ENCODE assay signal across 10 cellular contexts in genomic region chr4:8157496-8157895, GRCh38. TPM values are rescaled to one million over a fixed set of nuclear protein-coding genes. Genes with fewer than 3 reads are reported as not detected.
DNase-seq lines count a peak whose midpoint lies in the region; ATAC-seq and TF ChIP-seq lines count a peak whose summit lies in the region.
"Had no signal": no experiment of that assay in that cellular context is flagged by ENCODE, and none has a peak within 500 bp of the region (broad histone marks: within the 10 kb centered on the region; RNA-seq: fewer than 3 reads in every experiment).

No MANE protein-coding gene starts in this region.

- H3K36me3 ChIP-seq in CD4-positive, CD25-positive, alpha-beta regulatory T cell (ENCODE audit: control insufficient read depth, insufficient read depth, low read length) = no peaks in the 10 kb centered on the region
- H3K36me3 ChIP-seq in HUES64 (ENCODE audit: insufficient read depth, low read length) = no peaks in the 10 kb centered on the region

- intact Hi-C loops in dorsolateral prefrontal cortex (cut with DNase I) (loop anchor here in 1 of 2 donors (10.0 kb wide), 2 partner anchors 133 to 213 kb away; no protein-coding TSS in a partner anchor), Calu3 (cut with micrococcal nuclease; ENCODE audit: unreplicated experiment) (no loop called here)

- H3K4me3 ChIP-seq in CD4-positive, CD25-positive, alpha-beta regulatory T cell (ENCODE audit: low read depth, low read length) = no peak overlapping the region
- peak overlapping the region; percentile 94; the same call in 1 of the 2 replicates for H3K4me3 ChIP-seq in HUES64 (ENCODE audit: low read length)
- H3K4me3 ChIP-seq in dorsolateral prefrontal cortex = peak overlapping the region; percentile 56 to 99 (median 90)

- no TSS peak for BruUV-seq in Calu3 (replicated peaks; lab: Mats Ljungman, UMichigan)

- CTCF ChIA-PET in Calu3 (lab: Charles Lee) = no interaction called here

- H3K9ac ChIP-seq in HUES64 (ENCODE audit: low read depth, low read length) = no peak overlapping the region

- ATAC-seq in CD4-positive, CD25-positive, alpha-beta regulatory T cell (ENCODE audit: low read depth in 2 of 2) = no peak
- ATAC-seq in HG02610 (IDR thresholded peaks at IDR 0.05; ENCODE audit: unreplicated experiment) (no peak), GM21528 (IDR thresholded peaks at IDR 0.05; ENCODE audit: low FRiP score, unreplicated experiment) (no peak)

- DNase-seq in CD4-positive, CD25-positive, alpha-beta regulatory T cell = no peak
- peak in 1 of 10 donors; percentile 9 for DNase-seq in dorsolateral prefrontal cortex
- DNase-seq in nephron progenitor cell = no peak
- DNase-seq in Calu3 = no peak
- DNase-seq in NCI-H2171 treated with DMSO at 0.1 percent for 48 hours (lab: John Stamatoyannopoulos, UW) = no peak
- DNase-seq: GOT3, Kasumi-1 had no signal

- peak overlapping the region in 1 of 3 donors; percentile 46 for H3K27ac Mint-ChIP-seq in CD4-positive, CD25-positive, alpha-beta regulatory T cell
- H3K27ac Mint-ChIP-seq in nephron progenitor cell (no peak overlapping the region), Calu3 (ENCODE audit: unreplicated experiment) (no peak overlapping the region)

- H3K4me1 ChIP-seq in CD4-positive, CD25-positive, alpha-beta regulatory T cell (ENCODE audit: control insufficient read depth, insufficient read depth, low read length, poor library complexity, severe bottlenecking) = peaks cover 26% of the 10 kb centered on the region
- 0 out of 2 replicates have a peak, but pooled peaks cover 5% of the 10 kb centered on the region for H3K4me1 ChIP-seq in HUES64 (ENCODE audit: insufficient read depth, low read length)

- peaks cover 25% of the 10 kb centered on the region for H3K27me3 Mint-ChIP-seq in CD4-positive, CD25-positive, alpha-beta regulatory T cell
- H3K27me3 Mint-ChIP-seq in nephron progenitor cell (ENCODE audit: low read depth, poor library complexity) (peaks cover 100% of the 10 kb centered on the region), Calu3 (ENCODE audit: unreplicated experiment) (peaks cover 49% of the 10 kb centered on the region)

- no peak for TF ChIP-seq CTCF in dorsolateral prefrontal cortex (IDR thresholded peaks at IDR 0.05 in 54 of 56, conservative IDR thresholded peaks at IDR 0.05 in 2 of 56; ENCODE audit: low read depth in 1 of 56, partially characterized antibody in 56 of 56)
- no peak for TF ChIP-seq CTCF in nephron progenitor cell (IDR thresholded peaks at IDR 0.05)
- no peak for TF ChIP-seq CTCF in Calu3 (IDR thresholded peaks at IDR 0.05; ENCODE audit: unreplicated experiment)

- no peaks in the 10 kb centered on the region for H3K27me3 ChIP-seq in CD4-positive, CD25-positive, alpha-beta regulatory T cell (ENCODE audit: control insufficient read depth, insufficient read depth, low read length)
- H3K27me3 ChIP-seq in HUES64 (ENCODE audit: insufficient read depth, low read length) = peaks cover 50% of the 10 kb centered on the region
- no peaks in the 10 kb centered on the region for H3K27me3 ChIP-seq in dorsolateral prefrontal cortex

- peak overlapping the region; percentile 65 to 90 (median 78) for H3K4me3 Mint-ChIP-seq in CD4-positive, CD25-positive, alpha-beta regulatory T cell
- peak overlapping the region; percentile 47 for H3K4me3 Mint-ChIP-seq in nephron progenitor cell
- no peak overlapping the region for H3K4me3 Mint-ChIP-seq in Calu3 (ENCODE audit: low read depth, unreplicated experiment)

- H3K9me3 ChIP-seq in CD4-positive, CD25-positive, alpha-beta regulatory T cell (ENCODE audit: control insufficient read depth in 2 of 2, low read length in 2 of 2) = no peaks in the 10 kb centered on the region
- H3K9me3 ChIP-seq in HUES64 (ENCODE audit: insufficient read depth, low read depth, low read length) = no peaks in the 10 kb centered on the region

- H3K27ac ChIP-seq in CD4-positive, CD25-positive, alpha-beta regulatory T cell (ENCODE audit: insufficient read depth, low read length, poor library complexity, severe bottlenecking) = no peak overlapping the region
- no peak overlapping the region for H3K27ac ChIP-seq in HUES64 (ENCODE audit: low read depth, low read length)
- H3K27ac ChIP-seq in dorsolateral prefrontal cortex = peak overlapping the region in 32 of 59 donors; percentile 4 to 93 (median 62)

- 47% methylated on average over 12 of the region's 15 CpGs for WGBS in HUES64

- peaks cover 0 to 24% (median 7%) of the 10 kb centered on the region in 4 donors for H3K4me1 Mint-ChIP-seq in CD4-positive, CD25-positive, alpha-beta regulatory T cell
- peaks cover 14% of the 10 kb centered on the region for H3K4me1 Mint-ChIP-seq in nephron progenitor cell
- H3K4me1 Mint-ChIP-seq in Calu3 (ENCODE audit: low read depth, unreplicated experiment) = no peaks in the 10 kb centered on the region

- H3K36me3 Mint-ChIP-seq in CD4-positive, CD25-positive, alpha-beta regulatory T cell = no peaks in the 10 kb centered on the region
- H3K36me3 Mint-ChIP-seq in nephron progenitor cell (ENCODE audit: low read depth) = no peaks in the 10 kb centered on the region
- peaks cover 6% of the 10 kb centered on the region for H3K36me3 Mint-ChIP-seq in Calu3 (ENCODE audit: insufficient read depth, unreplicated experiment)

- H3K9me3 Mint-ChIP-seq in CD4-positive, CD25-positive, alpha-beta regulatory T cell = no peaks in the 10 kb centered on the region
- H3K9me3 Mint-ChIP-seq in nephron progenitor cell (no peaks in the 10 kb centered on the region), Calu3 (ENCODE audit: low read depth, unreplicated experiment) (no peaks in the 10 kb centered on the region)

RNA-seq across cellular contexts. Expression of gene ABLIM2, which starts 1.1 kb away (rescaled TPM):
- 2.0 TPM for total RNA-seq in CD4-positive, CD25-positive, alpha-beta regulatory T cell
- 1 to 10 TPM in 3 of 4 donors, under 1 TPM in 1; 0.88 to 1.5 (median 1.1) TPM for polyA plus RNA-seq in CD4-positive, CD25-positive, alpha-beta regulatory T cell
- polyA plus RNA-seq in HUES64 (2013, experiment 1 of 2) = 1.2 TPM
- 2.3 TPM for polyA plus RNA-seq in HUES64 (2013, experiment 2 of 2)
- total RNA-seq in dorsolateral prefrontal cortex (100 to 1,000 TPM in 103 of 120 experiments, 10 to 100 TPM in 17; 43.2 to 185 (median 130) TPM), Calu3 (2022) (1.0 and 1.2 TPM in 2 replicates)

RNA-seq across cellular contexts. Expression of gene SH3TC1, which starts 41.6 kb away (rescaled TPM):
- 125 TPM for total RNA-seq in CD4-positive, CD25-positive, alpha-beta regulatory T cell
- 10 to 100 TPM; 10.6 to 21.1 (median 15.3) TPM for polyA plus RNA-seq in CD4-positive, CD25-positive, alpha-beta regulatory T cell
- 0.55 TPM for polyA plus RNA-seq in HUES64 (2013, experiment 1 of 2)
- 0.38 TPM for polyA plus RNA-seq in HUES64 (2013, experiment 2 of 2)
- 10 to 100 TPM in 113 of 120 experiments, 1 to 10 TPM in 7; 5.1 to 46.5 (median 19.2) TPM for total RNA-seq in dorsolateral prefrontal cortex
- 7.8 and 10.8 TPM in 2 replicates for total RNA-seq in Calu3 (2022)

Comparison
In these comparisons a context has a peak if more than half of its experiments do, and no peak if none do; other contexts are left out.
1. H3K27ac ChIP-seq: peak in dorsolateral prefrontal cortex (32 of 59); none in CD4-positive, CD25-positive, alpha-beta regulatory T cell (single experiment) and HUES64 (single experiment).
2. RNA of gene ABLIM2, which starts 1.1 kb away (total RNA-seq): 43.2 to 185 TPM in dorsolateral prefrontal cortex; 2.0 TPM in CD4-positive, CD25-positive, alpha-beta regulatory T cell (single experiment) and 1.0 to 1.2 TPM in Calu3; every median in the first group is over 10 times any median in the second.